16 cellular contexts compared by ENCODE assay signal in the genomic region with DNA sequence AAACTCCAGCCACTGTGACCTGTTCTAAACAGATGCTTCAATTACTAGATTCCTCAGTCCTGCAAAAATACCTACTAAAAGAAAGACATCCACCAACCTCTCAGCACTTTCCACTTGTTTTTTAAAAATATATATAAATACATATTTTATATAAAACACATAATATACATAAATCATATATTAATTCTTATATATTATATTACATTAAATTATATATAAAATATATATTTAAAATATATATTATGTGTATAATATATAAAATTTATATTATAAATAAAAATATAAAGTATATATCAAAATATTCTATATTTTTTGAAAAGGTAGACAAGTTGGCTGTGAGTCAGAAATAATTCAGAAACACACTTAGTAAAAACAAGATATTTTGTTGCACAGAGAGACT.
DNase-seq lines count a peak whose midpoint lies in the region; FAIRE-seq lines count a peak whose summit lies in the region.
"Had no signal": no experiment of that assay in that cellular context is flagged by ENCODE, and none has a peak within 500 bp of the region (broad histone marks: within the 10 kb centered on the region; RNA-seq: fewer than 3 reads in every experiment).

No MANE protein-coding gene starts in this region.

- no peaks in the 10 kb centered on the region for H3K9me3 ChIP-seq in SJCRH30 (replicated peaks)

- DNase-seq in frontal cortex (ENCODE audit: low spot score in 2 of 2) (no peak), NCI-H1694 treated with DMSO at 0.1 percent for 48 hours (lab: John Stamatoyannopoulos, UW) (no peak), SHP77 treated with DMSO at 0.1 percent for 48 hours (lab: John Stamatoyannopoulos, UW) (no peak), SJCRH30 (no peak)
- DNase-seq: ACHN; CD4-positive, alpha-beta memory T cell; DMS153; DMS79; GF-D8; GOT3; H7; HFFc6 had no signal

- H3K4me3 ChIP-seq in SJCRH30: no peak overlapping the region

- FAIRE-seq in G401.6 (lab: Jason Lieb, UNC) (peak; percentile 96), TTC549 (lab: Jason Lieb, UNC) (peak; percentile 87), frontal cortex (lab: Jason Lieb, UNC) (peak; percentile 81)

- H3K27ac ChIP-seq in SJCRH30: no peak overlapping the region
- H3K27ac ChIP-seq: C4-2B, HL-60 had no signal

- no peaks in the 10 kb centered on the region for H3K27me3 ChIP-seq in SJCRH30

- no peaks in the 10 kb centered on the region for H3K36me3 ChIP-seq in SJCRH30

- no peaks in the 10 kb centered on the region for H3K4me1 ChIP-seq in SJCRH30
